13 cellular contexts compared by ENCODE assay signal in the genomic region with DNA sequence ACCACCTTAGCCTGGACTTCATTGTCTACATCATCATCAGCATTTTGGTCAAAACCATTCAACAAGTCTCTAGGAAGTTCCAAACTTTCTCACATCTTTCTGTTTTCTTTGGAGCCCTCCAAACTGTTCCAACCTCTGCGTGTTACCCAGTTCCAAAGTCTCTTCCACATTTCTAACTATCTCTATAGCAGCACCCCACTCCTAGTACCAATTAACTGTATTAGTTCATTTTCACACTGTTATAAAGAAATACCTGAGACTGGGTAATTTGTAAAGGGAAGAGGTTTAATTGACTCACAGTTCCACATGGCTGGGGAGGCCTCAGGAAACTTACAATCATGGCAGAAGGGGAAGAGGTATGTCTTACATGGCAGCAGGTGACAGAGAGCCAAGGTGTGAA. TPM values are rescaled to one million over a fixed set of nuclear protein-coding genes. Genes with fewer than 3 reads are reported as not detected.
"Had no signal": no experiment of that assay in that cellular context is flagged by ENCODE, and none has a peak within 500 bp of the region (broad histone marks: within the 10 kb centered on the region; RNA-seq: fewer than 3 reads in every experiment).

No MANE protein-coding gene starts in this region.

RNA-seq across cellular contexts. Expression of gene MSTN, which starts 46.6 kb away (rescaled TPM):
- total RNA-seq: activated naive CD4-positive, alpha-beta T cell treated with anti-CD3 and anti-CD28 coated beads for 36 hours; activated naive CD4-positive, alpha-beta T cell treated with anti-CD3 and anti-CD28 coated beads, Interleukin-2, amount 50 U/mL, for 72 hours; activated naive CD8-positive, alpha-beta T cell treated with anti-CD3 and anti-CD28 coated beads for 36 hours; activated naive CD8-positive, alpha-beta T cell treated with anti-CD3 and anti-CD28 coated beads, Interleukin-2, amount 10 ng/mL, durations not matched to agents 7 days and 5 days; activated T-cell treated with anti-CD3 and anti-CD28 coated beads, Interleukin-2, amount 50 U/mL, for 4 hours; activated T-cell treated with anti-CD3 and anti-CD28 coated beads, Interleukin-2, amount 50 U/mL, for 72 hours; activated T-helper 1 cell treated with anti-CD3 and anti-CD28 coated beads, Interleukin-12 subunit alpha, Interleukin-12 subunit beta, Interleukin-2, Interleukin-4 antibody, amounts not matched to agents 30 ng/mL and 10 ng/mL and 1 ng/mL, durations not matched to agents 14 hours and 24 hours and 36 hours; activated T-helper 2 cell treated with anti-CD3 and anti-CD28 coated beads, Interferon-gamma antibody, Interleukin-2, Interleukin-4, amounts not matched to agents 10 μg/mL and 5 μg/mL and 100 μg/mL, durations not matched to agents 14 hours and 24 hours and 36 hours; ascending aorta; astrocyte; body of pancreas; bronchial epithelial cell had no signal
- polyA plus RNA-seq: cardiac muscle cell had no signal
